Comparison of ENCODE assay signal across 1 cellular context in the genomic region with DNA sequence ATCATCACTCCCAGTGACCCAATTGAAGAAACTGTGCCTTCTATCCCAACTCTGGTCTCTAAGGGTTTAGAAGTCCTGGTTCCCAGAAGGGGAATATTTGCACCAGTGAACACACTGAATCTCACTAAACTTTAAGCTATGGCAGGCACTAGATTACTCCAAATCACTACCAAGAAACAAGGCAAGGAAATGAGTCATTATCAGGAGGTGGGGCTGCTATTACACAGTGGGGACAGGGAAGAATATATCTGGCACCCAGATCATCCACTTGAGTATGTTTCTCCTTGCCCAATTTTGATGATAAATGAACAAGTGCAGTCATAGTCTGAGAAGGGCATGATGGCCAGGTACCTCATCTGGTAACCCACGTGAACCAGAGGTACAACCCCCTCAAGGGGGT.
TF ChIP-seq lines count a peak whose summit lies in the region.

No MANE protein-coding gene starts in this region.

TF ChIP-seq in GM23338, 12 proteins besides CTCF, POLR2A, EP300 and RAD21 (continued from another document):
- TF ChIP-seq, protein P1, sequence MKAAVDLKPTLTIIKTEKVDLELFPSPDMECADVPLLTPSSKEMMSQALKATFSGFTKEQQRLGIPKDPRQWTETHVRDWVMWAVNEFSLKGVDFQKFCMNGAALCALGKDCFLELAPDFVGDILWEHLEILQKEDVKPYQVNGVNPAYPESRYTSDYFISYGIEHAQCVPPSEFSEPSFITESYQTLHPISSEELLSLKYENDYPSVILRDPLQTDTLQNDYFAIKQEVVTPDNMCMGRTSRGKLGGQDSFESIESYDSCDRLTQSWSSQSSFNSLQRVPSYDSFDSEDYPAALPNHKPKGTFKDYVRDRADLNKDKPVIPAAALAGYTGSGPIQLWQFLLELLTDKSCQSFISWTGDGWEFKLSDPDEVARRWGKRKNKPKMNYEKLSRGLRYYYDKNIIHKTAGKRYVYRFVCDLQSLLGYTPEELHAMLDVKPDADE (IDR thresholded peaks at IDR 0.05), result no peak
- TF ChIP-seq ZNF114 (CRISPR knock-in tag; IDR thresholded peaks at IDR 0.05), result no peak
- TF ChIP-seq NANOG (IDR thresholded peaks at IDR 0.05; ENCODE audit: borderline replicate concordance), result no peak
- TF ChIP-seq EZH2 (IDR thresholded peaks at IDR 0.05; ENCODE audit: low read depth, unreplicated experiment), result no peak
- TF ChIP-seq, protein P2, sequence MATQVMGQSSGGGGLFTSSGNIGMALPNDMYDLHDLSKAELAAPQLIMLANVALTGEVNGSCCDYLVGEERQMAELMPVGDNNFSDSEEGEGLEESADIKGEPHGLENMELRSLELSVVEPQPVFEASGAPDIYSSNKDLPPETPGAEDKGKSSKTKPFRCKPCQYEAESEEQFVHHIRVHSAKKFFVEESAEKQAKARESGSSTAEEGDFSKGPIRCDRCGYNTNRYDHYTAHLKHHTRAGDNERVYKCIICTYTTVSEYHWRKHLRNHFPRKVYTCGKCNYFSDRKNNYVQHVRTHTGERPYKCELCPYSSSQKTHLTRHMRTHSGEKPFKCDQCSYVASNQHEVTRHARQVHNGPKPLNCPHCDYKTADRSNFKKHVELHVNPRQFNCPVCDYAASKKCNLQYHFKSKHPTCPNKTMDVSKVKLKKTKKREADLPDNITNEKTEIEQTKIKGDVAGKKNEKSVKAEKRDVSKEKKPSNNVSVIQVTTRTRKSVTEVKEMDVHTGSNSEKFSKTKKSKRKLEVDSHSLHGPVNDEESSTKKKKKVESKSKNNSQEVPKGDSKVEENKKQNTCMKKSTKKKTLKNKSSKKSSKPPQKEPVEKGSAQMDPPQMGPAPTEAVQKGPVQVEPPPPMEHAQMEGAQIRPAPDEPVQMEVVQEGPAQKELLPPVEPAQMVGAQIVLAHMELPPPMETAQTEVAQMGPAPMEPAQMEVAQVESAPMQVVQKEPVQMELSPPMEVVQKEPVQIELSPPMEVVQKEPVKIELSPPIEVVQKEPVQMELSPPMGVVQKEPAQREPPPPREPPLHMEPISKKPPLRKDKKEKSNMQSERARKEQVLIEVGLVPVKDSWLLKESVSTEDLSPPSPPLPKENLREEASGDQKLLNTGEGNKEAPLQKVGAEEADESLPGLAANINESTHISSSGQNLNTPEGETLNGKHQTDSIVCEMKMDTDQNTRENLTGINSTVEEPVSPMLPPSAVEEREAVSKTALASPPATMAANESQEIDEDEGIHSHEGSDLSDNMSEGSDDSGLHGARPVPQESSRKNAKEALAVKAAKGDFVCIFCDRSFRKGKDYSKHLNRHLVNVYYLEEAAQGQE (IDR thresholded peaks at IDR 0.05; ENCODE audit: unreplicated experiment), result no peak
